In genomic region chr4:73408181-73408867, GRCh38 we compare ENCODE assay signal across 38 cellular contexts. TPM values are rescaled to one million over a fixed set of nuclear protein-coding genes. Genes with fewer than 3 reads are reported as not detected.
"Had no signal": no experiment of that assay in that cellular context is flagged by ENCODE, and none has a peak within 500 bp of the region (broad histone marks: within the 10 kb centered on the region; RNA-seq: fewer than 3 reads in every experiment).

No MANE protein-coding gene starts in this region.

- H3K4me1 Mint-ChIP-seq: activated B cell treated with CpG ODN at 0.5 μM for 24 hours had no signal

- H3K27ac Mint-ChIP-seq: activated B cell treated with CpG ODN at 0.5 μM for 24 hours; activated CD4-positive, alpha-beta memory T cell treated with anti-CD3 and anti-CD28 coated beads for 36 hours; activated naive CD4-positive, alpha-beta T cell treated with anti-CD3 and anti-CD28 coated beads for 36 hours; activated naive CD4-positive, alpha-beta T cell treated with anti-CD3 and anti-CD28 coated beads, Interleukin-2, amount 50 U/mL, for 72 hours; activated T-helper 1 cell treated with anti-CD3 and anti-CD28 coated beads, Interleukin-12 subunit alpha, Interleukin-12 subunit beta, Interleukin-2, Interleukin-4 antibody, amounts not matched to agents 30 ng/mL and 10 ng/mL and 1 ng/mL, durations not matched to agents 14 hours and 24 hours and 36 hours had no signal

- H3K4me3 ChIP-seq: PC-9 had no signal

- DNase-seq: activated B cell treated with CpG ODN at 0.5 μM for 24 hours; activated CD4-positive, alpha-beta memory T cell treated with anti-CD3 and anti-CD28 coated beads for 36 hours; activated CD4-positive, alpha-beta T cell treated with anti-CD3 and anti-CD28 coated beads for 4 hours; activated CD4-positive, alpha-beta T cell treated with anti-CD3 and anti-CD28 coated beads, Interleukin-2, amount 50 U/mL, for 1 hour; activated CD4-positive, CD25-positive, alpha-beta regulatory T cell treated with anti-CD3 and anti-CD28 coated beads, Interleukin-2, amount 50 U/mL, for 72 hours; activated CD8-positive, alpha-beta memory T cell treated with anti-CD3 and anti-CD28 coated beads, Interleukin-2, amount 50 U/mL, for 4 hours; activated gamma-delta T cell treated with Interleukin-2 at 50 U/mL for 16 hours; activated naive CD4-positive, alpha-beta T cell treated with anti-CD3 and anti-CD28 coated beads for 36 hours; activated T-cell treated with anti-CD3 and anti-CD28 coated beads for 4 hours; activated T-cell treated with anti-CD3 and anti-CD28 coated beads, Interleukin-2, amount 50 U/mL, for 4 hours; aorta; brain microvascular endothelial cell; central memory CD4-positive, alpha-beta T cell; Karpas-422; MV-4-11; NCI-H1092; NCI-H1436 treated with DMSO at 0.1 percent for 48 hours; NCI-H1694 treated with DMSO at 0.1 percent for 48 hours; NCI-H2029; NCI-H510A; NCI-H526; NCI-H748 treated with DMSO at 0.1 percent for 48 hours; NK-92 treated with Interleukin-12 subunit alpha and Interleukin-12 subunit beta, amount 100 ng/mL, for 24 hours; PC-9; SIG-M5; T-helper 1 cell; T-helper 2 cell; T-helper 9 cell had no signal

- FAIRE-seq: RCC 7860 had no signal

- ATAC-seq: activated naive CD4-positive, alpha-beta T cell treated with anti-CD3 and anti-CD28 coated beads, Interleukin-2, amount 50 U/mL, for 72 hours; activated T-cell treated with anti-CD3 and anti-CD28 coated beads, Interleukin-2, amount 50 U/mL, for 4 hours; Right ventricle myocardium inferior; SK-N-SH treated with all-trans-retinoic acid at 6 μM for 48 hours had no signal

- H3K9me3 Mint-ChIP-seq: activated B cell treated with CpG ODN at 0.5 μM for 24 hours; activated CD4-positive, alpha-beta memory T cell treated with anti-CD3 and anti-CD28 coated beads for 36 hours; activated naive CD4-positive, alpha-beta T cell treated with anti-CD3 and anti-CD28 coated beads for 36 hours; activated naive CD4-positive, alpha-beta T cell treated with anti-CD3 and anti-CD28 coated beads, Interleukin-2, amount 50 U/mL, for 72 hours; activated T-cell treated with anti-CD3 and anti-CD28 coated beads, Interleukin-2, amount 50 U/mL, for 4 hours; activated T-helper 1 cell treated with anti-CD3 and anti-CD28 coated beads, Interleukin-12 subunit alpha, Interleukin-12 subunit beta, Interleukin-2, Interleukin-4 antibody, amounts not matched to agents 30 ng/mL and 10 ng/mL and 1 ng/mL, durations not matched to agents 14 hours and 24 hours and 36 hours had no signal

- H3K27me3 Mint-ChIP-seq: activated B cell treated with CpG ODN at 0.5 μM for 24 hours; activated CD4-positive, alpha-beta memory T cell treated with anti-CD3 and anti-CD28 coated beads for 36 hours had no signal

- H3K4me3 Mint-ChIP-seq: activated B cell treated with CpG ODN at 0.5 μM for 24 hours; activated CD4-positive, alpha-beta memory T cell treated with anti-CD3 and anti-CD28 coated beads for 36 hours; activated naive CD4-positive, alpha-beta T cell treated with anti-CD3 and anti-CD28 coated beads for 36 hours; activated T-cell treated with anti-CD3 and anti-CD28 coated beads, Interleukin-2, amount 50 U/mL, for 4 hours; activated T-helper 1 cell treated with anti-CD3 and anti-CD28 coated beads, Interleukin-12 subunit alpha, Interleukin-12 subunit beta, Interleukin-2, Interleukin-4 antibody, amounts not matched to agents 30 ng/mL and 10 ng/mL and 1 ng/mL, durations not matched to agents 14 hours and 24 hours and 36 hours had no signal

- H3K27ac ChIP-seq: brain microvascular endothelial cell, PC-9, RWPE1, VCaP had no signal

- H2AFZ ChIP-seq: PC-9 had no signal

- H3K4me2 ChIP-seq: PC-9 had no signal

- H3K36me3 Mint-ChIP-seq: activated CD4-positive, alpha-beta memory T cell treated with anti-CD3 and anti-CD28 coated beads for 36 hours; activated naive CD4-positive, alpha-beta T cell treated with anti-CD3 and anti-CD28 coated beads, Interleukin-2, amount 50 U/mL, for 72 hours had no signal

- H3K36me3 ChIP-seq: brain microvascular endothelial cell had no signal

RNA-seq across cellular contexts. Expression of gene ALB, which starts 4.2 kb away (rescaled TPM):
- total RNA-seq: activated B cell treated with CpG ODN at 0.5 μM for 24 hours; activated CD4-positive, alpha-beta memory T cell treated with anti-CD3 and anti-CD28 coated beads for 36 hours; activated naive CD4-positive, alpha-beta T cell treated with anti-CD3 and anti-CD28 coated beads for 36 hours; activated naive CD4-positive, alpha-beta T cell treated with anti-CD3 and anti-CD28 coated beads, Interleukin-2, amount 50 U/mL, for 72 hours; activated T-helper 1 cell treated with anti-CD3 and anti-CD28 coated beads, Interleukin-12 subunit alpha, Interleukin-12 subunit beta, Interleukin-2, Interleukin-4 antibody, amounts not matched to agents 30 ng/mL and 10 ng/mL and 1 ng/mL, durations not matched to agents 14 hours and 24 hours and 36 hours; MCF 10A; OCI-LY7; PC-9; Right ventricle myocardium inferior; SK-MEL-5 had no signal

RNA-seq across cellular contexts. Expression of gene AFP, which starts 27.7 kb away (rescaled TPM):
- total RNA-seq: activated B cell treated with CpG ODN at 0.5 μM for 24 hours; activated CD4-positive, alpha-beta memory T cell treated with anti-CD3 and anti-CD28 coated beads for 36 hours; activated naive CD4-positive, alpha-beta T cell treated with anti-CD3 and anti-CD28 coated beads for 36 hours; activated naive CD4-positive, alpha-beta T cell treated with anti-CD3 and anti-CD28 coated beads, Interleukin-2, amount 50 U/mL, for 72 hours; activated T-helper 1 cell treated with anti-CD3 and anti-CD28 coated beads, Interleukin-12 subunit alpha, Interleukin-12 subunit beta, Interleukin-2, Interleukin-4 antibody, amounts not matched to agents 30 ng/mL and 10 ng/mL and 1 ng/mL, durations not matched to agents 14 hours and 24 hours and 36 hours; MCF 10A; OCI-LY7; Right ventricle myocardium inferior; SK-MEL-5 had no signal
- polyA plus RNA-seq: aorta had no signal
